9 cellular contexts compared by ENCODE assay signal in genomic region chrX:110407910-110408545, GRCh38. TPM values are rescaled to one million over a fixed set of nuclear protein-coding genes. Genes with fewer than 3 reads are reported as not detected.
DNase-seq lines count a peak whose midpoint lies in the region; ATAC-seq and TF ChIP-seq lines count a peak whose summit lies in the region.
"Had no signal": no experiment of that assay in that cellular context is flagged by ENCODE, and none has a peak within 500 bp of the region (broad histone marks: within the 10 kb centered on the region; RNA-seq: fewer than 3 reads in every experiment).

No MANE protein-coding gene starts in this region.

- H3K36me3 Mint-ChIP-seq in activated CD4-positive, alpha-beta T cell treated with anti-CD3 and anti-CD28 coated beads, Interleukin-2, amount 10 ng/mL, durations not matched to agents 7 days and 5 days (ENCODE audit: low read depth): no peaks in the 10 kb centered on the region

- intact Hi-C loops in vagina (cut with DNase I): no loop called here

- CTCF ChIA-PET in activated CD4-positive, alpha-beta T cell treated with anti-CD3 and anti-CD28 coated beads, Interleukin-2, amount 10 ng/mL, durations not matched to agents 7 days and 5 days (lab: Charles Lee): interaction anchor here (0.5 to 6.2 kb wide), 9 partner anchors 9 to 426 kb away, joined by 3 to 48 read pairs (median 4); no protein-coding TSS in a partner anchor

- DNase-seq in EL (peak; percentile 69), HCEC 1CT (peak; percentile 43), NCI-H2227 treated with DMSO at 0.1 percent for 48 hours (lab: John Stamatoyannopoulos, UW) (peak; percentile 81), midbrain (lab: John Stamatoyannopoulos, UW) (peak; percentile 70), vagina (ENCODE audit: extremely low spot score in 2 of 2) (no peak)
- peak; percentile 59 for DNase-seq in activated CD4-positive, alpha-beta T cell treated with anti-CD3 and anti-CD28 coated beads, Interleukin-2, amount 10 ng/mL, durations not matched to agents 7 days and 5 days
- peak in 2 of 3 donors; percentile 17 to 40 for DNase-seq in effector memory CD4-positive, alpha-beta T cell

- H3K27me3 Mint-ChIP-seq in activated CD4-positive, alpha-beta T cell treated with anti-CD3 and anti-CD28 coated beads, Interleukin-2, amount 10 ng/mL, durations not matched to agents 7 days and 5 days: no peaks in the 10 kb centered on the region
- H3K27me3 Mint-ChIP-seq: stimulated activated naive CD8-positive, alpha-beta T cell treated with anti-CD3 and anti-CD28 coated beads, Interleukin-15, Interleukin-2, amounts not matched to agents 100 ng/mL and 50 ng/mL, for 24 hours had no signal

- no peaks in the 10 kb centered on the region for H3K4me1 ChIP-seq in effector memory CD4-positive, alpha-beta T cell (ENCODE audit: control insufficient read depth, insufficient read depth, low read length, poor library complexity, severe bottlenecking)
- peaks cover 5% of the 10 kb centered on the region for H3K4me1 ChIP-seq in vagina

- no peaks in the 10 kb centered on the region for H3K9me3 Mint-ChIP-seq in activated CD4-positive, alpha-beta T cell treated with anti-CD3 and anti-CD28 coated beads, Interleukin-2, amount 10 ng/mL, durations not matched to agents 7 days and 5 days
- H3K9me3 Mint-ChIP-seq: stimulated activated naive CD8-positive, alpha-beta T cell treated with anti-CD3 and anti-CD28 coated beads, Interleukin-15, Interleukin-2, amounts not matched to agents 100 ng/mL and 50 ng/mL, for 24 hours had no signal

- H3K4me3 ChIP-seq in effector memory CD4-positive, alpha-beta T cell (ENCODE audit: insufficient read depth, low read depth, low read length, poor library complexity, severe bottlenecking): no peak overlapping the region
- no peak overlapping the region for H3K4me3 ChIP-seq in vagina

- no peaks in the 10 kb centered on the region for H3K9me3 ChIP-seq in effector memory CD4-positive, alpha-beta T cell (ENCODE audit: control insufficient read depth, low read length)
- no peaks in the 10 kb centered on the region for H3K9me3 ChIP-seq in vagina

- TF ChIP-seq CTCF in vagina (IDR thresholded peaks at IDR 0.05): peak; percentile 34 to 65 (median 49)

- no peak overlapping the region for H3K27ac ChIP-seq in effector memory CD4-positive, alpha-beta T cell (ENCODE audit: insufficient read depth, low read length, poor library complexity, severe bottlenecking)
- no peak overlapping the region for H3K27ac ChIP-seq in vagina

- ATAC-seq in HG03159 (IDR thresholded peaks at IDR 0.05; ENCODE audit: unreplicated experiment): no peak

- POLR2A ChIA-PET in activated CD4-positive, alpha-beta T cell treated with anti-CD3 and anti-CD28 coated beads, Interleukin-2, amount 10 ng/mL, durations not matched to agents 7 days and 5 days (lab: Charles Lee): no interaction called here

- no peak overlapping the region for H3K4me3 Mint-ChIP-seq in activated CD4-positive, alpha-beta T cell treated with anti-CD3 and anti-CD28 coated beads, Interleukin-2, amount 10 ng/mL, durations not matched to agents 7 days and 5 days
- H3K4me3 Mint-ChIP-seq: stimulated activated naive CD8-positive, alpha-beta T cell treated with anti-CD3 and anti-CD28 coated beads, Interleukin-15, Interleukin-2, amounts not matched to agents 100 ng/mL and 50 ng/mL, for 24 hours had no signal

- H3K4me1 Mint-ChIP-seq in activated CD4-positive, alpha-beta T cell treated with anti-CD3 and anti-CD28 coated beads, Interleukin-2, amount 10 ng/mL, durations not matched to agents 7 days and 5 days: peaks cover 2% of the 10 kb centered on the region

- no peaks in the 10 kb centered on the region for H3K36me3 ChIP-seq in effector memory CD4-positive, alpha-beta T cell (ENCODE audit: control insufficient read depth, insufficient read depth, low read length)
- H3K36me3 ChIP-seq in vagina: no peaks in the 10 kb centered on the region

- H3K27ac Mint-ChIP-seq in activated CD4-positive, alpha-beta T cell treated with anti-CD3 and anti-CD28 coated beads, Interleukin-2, amount 10 ng/mL, durations not matched to agents 7 days and 5 days: no peak overlapping the region
- H3K27ac Mint-ChIP-seq: stimulated activated naive CD8-positive, alpha-beta T cell treated with anti-CD3 and anti-CD28 coated beads, Interleukin-15, Interleukin-2, amounts not matched to agents 100 ng/mL and 50 ng/mL, for 24 hours had no signal

- no peaks in the 10 kb centered on the region for H3K27me3 ChIP-seq in effector memory CD4-positive, alpha-beta T cell (replicated peaks; ENCODE audit: control insufficient read depth, insufficient read depth, low read length, poor library complexity, severe bottlenecking)
- no peaks in the 10 kb centered on the region for H3K27me3 ChIP-seq in vagina

- TF ChIP-seq POLR2A in vagina (IDR thresholded peaks at IDR 0.05): no peak

RNA-seq across cellular contexts. Expression of gene RTL9, which starts 49.4 kb away (rescaled TPM):
- not detected for total RNA-seq in activated CD4-positive, alpha-beta T cell treated with anti-CD3 and anti-CD28 coated beads, Interleukin-2, amount 10 ng/mL, durations not matched to agents 7 days and 5 days
- not detected for total RNA-seq in vagina

Comparison
In these comparisons a context has a peak if more than half of its experiments do, and no peak if none do; other contexts are left out.
1. DNase-seq: peak in EL (single experiment), HCEC 1CT (single experiment), NCI-H2227 treated with DMSO at 0.1 percent for 48 hours (single experiment), activated CD4-positive, alpha-beta T cell treated with anti-CD3 and anti-CD28 coated beads, Interleukin-2, amount 10 ng/mL, durations not matched to agents 7 days and 5 days (single experiment), effector memory CD4-positive, alpha-beta T cell (2 of 3) and midbrain (single experiment); none in vagina (0 of 2).